In the genomic region with DNA sequence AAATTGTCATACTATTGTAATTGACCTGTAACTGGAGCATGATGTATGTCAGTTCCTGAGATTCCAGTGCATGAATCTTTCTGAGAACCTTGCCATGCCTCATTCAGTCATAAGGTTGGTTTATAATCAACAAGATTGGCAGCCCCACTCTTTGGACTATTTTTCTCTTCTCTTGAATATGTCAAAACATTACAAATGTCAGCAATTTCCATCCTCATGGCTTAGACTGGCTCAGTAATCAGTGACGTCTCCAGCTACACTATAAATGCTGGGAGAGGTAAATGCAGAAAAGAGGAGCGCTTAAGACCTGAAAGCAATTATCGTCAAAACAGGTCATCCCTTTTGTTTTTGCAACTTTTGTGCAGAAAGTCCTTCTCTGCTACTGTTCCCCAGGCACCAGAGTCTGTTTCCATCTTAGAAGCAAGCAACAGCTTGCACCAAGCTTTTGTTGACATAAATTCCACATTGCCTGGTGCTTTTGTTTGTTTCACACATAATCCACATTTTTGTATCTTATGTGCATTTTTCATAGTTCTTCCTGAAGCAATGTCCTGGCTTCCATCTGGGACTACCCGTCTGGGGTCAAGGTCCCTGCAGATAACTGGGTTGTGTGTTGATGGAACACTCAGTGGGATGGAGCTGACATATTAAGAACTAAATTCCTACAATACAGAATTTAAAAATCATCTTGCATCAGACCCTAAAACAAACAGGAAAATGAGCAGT, we compare ENCODE assay signal across 37 cellular contexts.
"Had no signal": no experiment of that assay in that cellular context is flagged by ENCODE, and none has a peak within 500 bp of the region (broad histone marks: within the 10 kb centered on the region; RNA-seq: fewer than 3 reads in every experiment).

No MANE protein-coding gene starts in this region.

- H3K27me3 Mint-ChIP-seq: activated B cell treated with CpG ODN at 0.5 μM for 24 hours; activated CD4-positive, alpha-beta T cell treated with anti-CD3 and anti-CD28 coated beads, Interleukin-2, amount 10 ng/mL, durations not matched to agents 24 days and 14 days; activated CD8-positive, alpha-beta T cell treated with anti-CD3 and anti-CD28 coated beads for 36 hours; activated naive CD8-positive, alpha-beta T cell treated with anti-CD3 and anti-CD28 coated beads for 36 hours; activated T-helper 17 cell treated with anti-CD3 and anti-CD28 coated beads, Interleukin-2, amount 50 U/mL, for 72 hours; central memory CD8-positive, alpha-beta T cell had no signal

- ATAC-seq: activated CD8-positive, alpha-beta T cell treated with anti-CD3 and anti-CD28 coated beads for 36 hours; activated naive CD4-positive, alpha-beta T cell treated with anti-CD3 and anti-CD28 coated beads, Interleukin-2, amount 50 U/mL, for 72 hours; activated T-cell treated with anti-CD3 and anti-CD28 coated beads, Interleukin-2, amount 50 U/mL, for 4 hours; activated T-cell treated with anti-CD3 and anti-CD28 coated beads, Interleukin-2, amount 50 U/mL, for 72 hours; activated T-helper 17 cell treated with anti-CD3 and anti-CD28 coated beads, Interleukin-2, amount 50 U/mL, for 72 hours; body of pancreas had no signal

- H3K9me3 ChIP-seq: adrenal gland, ascending aorta, body of pancreas, breast epithelium had no signal

- H3K27ac ChIP-seq: adrenal gland, ascending aorta, body of pancreas, brain microvascular endothelial cell, breast epithelium, cardiac muscle cell had no signal

- H3K36me3 Mint-ChIP-seq: activated CD4-positive, alpha-beta memory T cell treated with anti-CD3 and anti-CD28 coated beads for 36 hours; activated naive CD8-positive, alpha-beta T cell treated with anti-CD3 and anti-CD28 coated beads for 36 hours had no signal

- H3K4me3 Mint-ChIP-seq: activated B cell treated with CpG ODN at 0.5 μM for 24 hours; activated CD4-positive, alpha-beta memory T cell treated with anti-CD3 and anti-CD28 coated beads for 36 hours; activated CD4-positive, alpha-beta T cell treated with anti-CD3 and anti-CD28 coated beads, Interleukin-2, amount 10 ng/mL, durations not matched to agents 24 days and 14 days; activated CD8-positive, alpha-beta T cell treated with anti-CD3 and anti-CD28 coated beads for 36 hours; activated naive CD4-positive, alpha-beta T cell treated with anti-CD3 and anti-CD28 coated beads for 36 hours; activated naive CD8-positive, alpha-beta T cell treated with anti-CD3 and anti-CD28 coated beads for 36 hours; activated T-cell treated with anti-CD3 and anti-CD28 coated beads, Interleukin-2, amount 50 U/mL, for 4 hours; activated T-cell treated with anti-CD3 and anti-CD28 coated beads, Interleukin-2, amount 50 U/mL, for 72 hours; activated T-helper 1 cell treated with anti-CD3 and anti-CD28 coated beads, Interleukin-12 subunit alpha, Interleukin-12 subunit beta, Interleukin-2, Interleukin-4 antibody, amounts not matched to agents 30 ng/mL and 10 ng/mL and 1 ng/mL, durations not matched to agents 14 hours and 24 hours and 36 hours; activated T-helper 17 cell treated with anti-CD3 and anti-CD28 coated beads, Interleukin-2, amount 50 U/mL, for 72 hours; central memory CD8-positive, alpha-beta T cell; T-helper 1 cell treated with Interleukin-12 subunit alpha and Interleukin-12 subunit beta and Interleukin-4 antibody, amounts not matched to agents 30 μg/mL and 1 μg/mL, for 36 hours; T-helper 2 cell treated with Interferon-gamma antibody and Interleukin-4, amounts not matched to agents 5 μg/mL and 100 μg/mL, for 36 hours had no signal

- DNase-seq: activated B cell treated with CpG ODN at 0.5 μM for 24 hours; activated CD4-positive, alpha-beta memory T cell treated with anti-CD3 and anti-CD28 coated beads for 36 hours; activated CD4-positive, alpha-beta T cell treated with anti-CD3 and anti-CD28 coated beads for 4 hours; activated CD4-positive, alpha-beta T cell treated with anti-CD3 and anti-CD28 coated beads, Interleukin-2, amount 10 ng/mL, durations not matched to agents 24 days and 14 days; activated CD4-positive, alpha-beta T cell treated with anti-CD3 and anti-CD28 coated beads, Interleukin-2, amount 50 U/mL, for 1 hour; activated CD4-positive, alpha-beta T cell treated with anti-CD3 and anti-CD28 coated beads, Interleukin-2, amount 50 U/mL, for 4 hours; activated CD4-positive, CD25-positive, alpha-beta regulatory T cell treated with anti-CD3 and anti-CD28 coated beads, Interleukin-2, amount 50 U/mL, for 72 hours; activated CD8-positive, alpha-beta memory T cell treated with anti-CD3 and anti-CD28 coated beads, Interleukin-2, amount 50 U/mL, for 4 hours; activated CD8-positive, alpha-beta T cell treated with anti-CD3 and anti-CD28 coated beads for 36 hours; activated effector memory CD4-positive, alpha-beta T cell treated with anti-CD3 and anti-CD28 coated beads, Interleukin-2, amount 50 U/mL, for 16 hours; activated gamma-delta T cell treated with Interleukin-2 at 50 U/mL for 16 hours; activated naive CD4-positive, alpha-beta T cell; activated naive CD4-positive, alpha-beta T cell treated with anti-CD3 and anti-CD28 coated beads for 36 hours; activated naive CD4-positive, alpha-beta T cell treated with anti-CD3 and anti-CD28 coated beads, Interleukin-2, amount 50 U/mL, for 16 hours; activated naive CD8-positive, alpha-beta T cell treated with anti-CD3 and anti-CD28 coated beads for 36 hours; activated T-cell treated with anti-CD3 and anti-CD28 coated beads for 4 hours; activated T-cell treated with anti-CD3 and anti-CD28 coated beads, Interleukin-2, amount 50 U/mL, for 1 hour; activated T-cell treated with anti-CD3 and anti-CD28 coated beads, Interleukin-2, amount 50 U/mL, for 4 hours; activated T-cell treated with anti-CD3 and anti-CD28 coated beads, Interleukin-2, amount 50 U/mL, for 72 hours; adrenal gland; amygdala; anterior cingulate cortex; body of pancreas; brain microvascular endothelial cell; caudate nucleus; T-helper 1 cell; T-helper 2 cell; T-helper 9 cell had no signal

- H3K4me1 Mint-ChIP-seq: activated B cell treated with CpG ODN at 0.5 μM for 24 hours; activated CD4-positive, alpha-beta T cell treated with anti-CD3 and anti-CD28 coated beads, Interleukin-2, amount 10 ng/mL, durations not matched to agents 24 days and 14 days; activated naive CD8-positive, alpha-beta T cell treated with anti-CD3 and anti-CD28 coated beads for 36 hours; activated T-helper 17 cell treated with anti-CD3 and anti-CD28 coated beads, Interleukin-2, amount 50 U/mL, for 72 hours; central memory CD8-positive, alpha-beta T cell had no signal

- H3K4me1 ChIP-seq: adrenal gland, ascending aorta, body of pancreas, breast epithelium had no signal

- H3K27ac Mint-ChIP-seq: activated B cell treated with CpG ODN at 0.5 μM for 24 hours; activated CD4-positive, alpha-beta memory T cell treated with anti-CD3 and anti-CD28 coated beads for 36 hours; activated CD4-positive, alpha-beta T cell treated with anti-CD3 and anti-CD28 coated beads, Interleukin-2, amount 10 ng/mL, durations not matched to agents 24 days and 14 days; activated CD8-positive, alpha-beta T cell treated with anti-CD3 and anti-CD28 coated beads for 36 hours; activated naive CD4-positive, alpha-beta T cell treated with anti-CD3 and anti-CD28 coated beads for 36 hours; activated naive CD4-positive, alpha-beta T cell treated with anti-CD3 and anti-CD28 coated beads, Interleukin-2, amount 50 U/mL, for 72 hours; activated naive CD8-positive, alpha-beta T cell treated with anti-CD3 and anti-CD28 coated beads for 36 hours; activated T-cell treated with anti-CD3 and anti-CD28 coated beads, Interleukin-2, amount 50 U/mL, for 72 hours; activated T-helper 1 cell treated with anti-CD3 and anti-CD28 coated beads, Interleukin-12 subunit alpha, Interleukin-12 subunit beta, Interleukin-2, Interleukin-4 antibody, amounts not matched to agents 30 ng/mL and 10 ng/mL and 1 ng/mL, durations not matched to agents 14 hours and 24 hours and 36 hours; activated T-helper 17 cell treated with anti-CD3 and anti-CD28 coated beads, Interleukin-2, amount 50 U/mL, for 72 hours; T-helper 1 cell treated with Interleukin-12 subunit alpha and Interleukin-12 subunit beta and Interleukin-4 antibody, amounts not matched to agents 30 μg/mL and 1 μg/mL, for 36 hours; T-helper 2 cell treated with Interferon-gamma antibody and Interleukin-4, amounts not matched to agents 5 μg/mL and 100 μg/mL, for 36 hours had no signal

- H3K4me3 ChIP-seq: ascending aorta, body of pancreas, breast epithelium, cardiac muscle cell had no signal

- H3K9me3 Mint-ChIP-seq: activated B cell treated with CpG ODN at 0.5 μM for 24 hours; activated CD4-positive, alpha-beta T cell treated with anti-CD3 and anti-CD28 coated beads, Interleukin-2, amount 10 ng/mL, durations not matched to agents 24 days and 14 days; activated CD8-positive, alpha-beta T cell treated with anti-CD3 and anti-CD28 coated beads for 36 hours; activated naive CD4-positive, alpha-beta T cell treated with anti-CD3 and anti-CD28 coated beads for 36 hours; activated naive CD4-positive, alpha-beta T cell treated with anti-CD3 and anti-CD28 coated beads, Interleukin-2, amount 50 U/mL, for 72 hours; activated naive CD8-positive, alpha-beta T cell treated with anti-CD3 and anti-CD28 coated beads for 36 hours; activated T-cell treated with anti-CD3 and anti-CD28 coated beads, Interleukin-2, amount 50 U/mL, for 4 hours; activated T-cell treated with anti-CD3 and anti-CD28 coated beads, Interleukin-2, amount 50 U/mL, for 72 hours; activated T-helper 1 cell treated with anti-CD3 and anti-CD28 coated beads, Interleukin-12 subunit alpha, Interleukin-12 subunit beta, Interleukin-2, Interleukin-4 antibody, amounts not matched to agents 30 ng/mL and 10 ng/mL and 1 ng/mL, durations not matched to agents 14 hours and 24 hours and 36 hours; activated T-helper 17 cell treated with anti-CD3 and anti-CD28 coated beads, Interleukin-2, amount 50 U/mL, for 72 hours; central memory CD8-positive, alpha-beta T cell; T-helper 1 cell treated with Interleukin-12 subunit alpha and Interleukin-12 subunit beta and Interleukin-4 antibody, amounts not matched to agents 30 μg/mL and 1 μg/mL, for 36 hours; T-helper 2 cell treated with Interferon-gamma antibody and Interleukin-4, amounts not matched to agents 5 μg/mL and 100 μg/mL, for 36 hours had no signal

- H3K36me3 ChIP-seq: adrenal gland, ascending aorta, brain microvascular endothelial cell, breast epithelium, cardiac muscle cell had no signal

- H3K27me3 ChIP-seq: adrenal gland, ascending aorta, body of pancreas, brain microvascular endothelial cell, breast epithelium, cardiac muscle cell had no signal
